Comparison of ENCODE assay signal across 8 cellular contexts in the genomic region with DNA sequence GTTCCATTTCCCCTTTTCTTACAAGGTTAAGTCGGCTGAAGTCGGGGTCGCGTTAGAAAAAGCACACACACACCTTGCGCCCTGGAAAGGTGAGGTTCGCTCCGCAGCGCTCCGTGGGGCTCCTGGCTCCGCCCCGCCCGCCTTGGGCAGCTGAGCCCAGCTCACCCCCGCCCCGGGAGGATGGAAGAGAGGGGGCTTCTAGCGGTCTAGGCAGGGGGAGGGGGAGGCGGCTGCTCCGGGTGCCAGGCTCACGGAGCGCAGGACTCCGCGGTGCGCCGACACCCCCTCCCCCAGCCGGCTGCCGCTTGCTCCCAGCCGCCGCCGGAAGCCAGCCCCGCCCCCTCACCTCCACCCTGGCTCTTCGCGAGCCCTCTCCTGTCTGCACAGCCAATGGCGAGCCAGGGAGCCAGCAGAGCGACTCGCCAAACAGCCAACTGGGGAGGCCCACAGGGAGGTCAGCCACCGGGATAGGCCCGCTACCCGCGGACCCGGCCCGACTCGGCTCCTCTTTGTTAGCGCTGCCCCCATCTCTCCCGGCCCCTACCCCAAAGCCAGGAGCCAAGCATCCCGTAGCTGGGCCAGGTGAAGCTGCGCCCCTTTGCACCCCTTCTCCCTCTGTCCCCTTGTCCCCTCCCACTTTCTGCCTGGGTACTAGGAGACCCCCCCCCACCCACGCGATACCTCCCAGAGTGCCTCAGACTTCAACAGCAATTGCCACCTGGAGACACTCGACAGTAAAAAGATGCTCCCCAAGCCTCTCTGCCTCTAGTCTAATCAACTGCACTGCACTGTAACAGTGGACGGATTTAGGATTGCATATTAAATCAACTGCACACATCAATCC. TPM values are rescaled to one million over a fixed set of nuclear protein-coding genes. Genes with fewer than 3 reads are reported as not detected.
DNase-seq lines count a peak whose midpoint lies in the region; ATAC-seq and TF ChIP-seq lines count a peak whose summit lies in the region.

No MANE protein-coding gene starts in this region.

- TF ChIP-seq EP300 in upper lobe of left lung (IDR thresholded peaks at IDR 0.05): no peak

- H3K27me3 ChIP-seq in adrenal gland (no peaks in the 10 kb centered on the region), heart right ventricle (no peaks in the 10 kb centered on the region), upper lobe of left lung (no peaks in the 10 kb centered on the region)

- TF ChIP-seq POLR2A in adrenal gland (IDR thresholded peaks at IDR 0.05): peak in 1 of 2 donors; percentile 6
- peak in 1 of 4 donors; percentile 48 for TF ChIP-seq POLR2A in upper lobe of left lung (IDR thresholded peaks at IDR 0.05)

- H3K27ac ChIP-seq in adrenal gland (peak overlapping the region; percentile 73 to 94 (median 89)), heart right ventricle (peak overlapping the region; percentile 23 to 92 (median 87)), upper lobe of left lung (peak overlapping the region; percentile 88 to 91 (median 90))

- H3K36me3 ChIP-seq in adrenal gland (replicated peaks in 1 of 2): no peaks in the 10 kb centered on the region
- no peaks in the 10 kb centered on the region for H3K36me3 ChIP-seq in heart right ventricle
- H3K36me3 ChIP-seq in upper lobe of left lung: no peaks in the 10 kb centered on the region

- 0 to 1% (median 1%) methylated on average over 14 to 47 of the region's 49 CpGs for WGBS in adrenal gland, 4 donors
- 0 to 1% methylated on average over 37 to 49 of the region's 49 CpGs for WGBS in heart right ventricle, 2 donors
- 0 to 1% methylated on average over 10 to 34 of the region's 49 CpGs for WGBS in upper lobe of left lung, 2 donors

- intact Hi-C loops in adrenal gland (cut with DNase I) (no loop called here), heart right ventricle (cut with DNase I) (loop anchor here in 3 of 10 donors (2.0 to 10.0 kb wide), 2 partner anchors 48 to 84 kb away; a partner anchor contains a TSS), posterior cingulate gyrus (cut with DNase I) (no loop called here)

- no peaks in the 10 kb centered on the region for H3K9me3 ChIP-seq in adrenal gland (replicated peaks in 1 of 3)
- no peaks in the 10 kb centered on the region for H3K9me3 ChIP-seq in heart right ventricle
- no peaks in the 10 kb centered on the region for H3K9me3 ChIP-seq in upper lobe of left lung

- ATAC-seq in HG02763 (IDR thresholded peaks at IDR 0.05; ENCODE audit: unreplicated experiment): peak; percentile 96
- peak; percentile 100 for ATAC-seq in heart right ventricle
- peak; percentile 100 for ATAC-seq in upper lobe of left lung (ENCODE audit: low FRiP score in 2 of 2)

- no peak for TF ChIP-seq CTCF in GM12875 (IDR thresholded peaks at IDR 0.05; ENCODE audit: borderline replicate concordance, insufficient read depth, low read depth, low read length)
- TF ChIP-seq CTCF in adrenal gland (IDR thresholded peaks at IDR 0.05): peak in 3 of 6 experiments; percentile 7 to 33 (median 33)
- TF ChIP-seq CTCF in heart right ventricle (IDR thresholded peaks at IDR 0.05): no peak
- peak in 3 of 6 experiments; percentile 11 to 45 (median 30) for TF ChIP-seq CTCF in upper lobe of left lung (IDR thresholded peaks at IDR 0.05)

- H3K4me3 ChIP-seq in GM12875 (ENCODE audit: low read depth, low read length): peak overlapping the region; percentile 92
- peak overlapping the region; percentile 32 to 87 (median 80) for H3K4me3 ChIP-seq in adrenal gland
- peak overlapping the region; percentile 71 to 98 (median 93) for H3K4me3 ChIP-seq in heart right ventricle
- H3K4me3 ChIP-seq in upper lobe of left lung: peak overlapping the region; percentile 66 to 89 (median 83)

- H3K4me1 ChIP-seq in adrenal gland (replicated peaks in 1 of 2) (peaks cover 17 to 31% of the 10 kb centered on the region in 2 donors), heart right ventricle (peaks cover 0 to 49% (median 34%) of the 10 kb centered on the region in 9 donors), upper lobe of left lung (peaks cover 21 to 49% (median 30%) of the 10 kb centered on the region in 4 donors)

- DNase-seq in NCI-H1417 (lab: John Stamatoyannopoulos, UW) (peak; percentile 96 to 99 (median 98)), SW 1271 (lab: John Stamatoyannopoulos, UW) (peak; percentile 89 to 96), adrenal gland (peak; percentile 98 to 99 (median 98)), heart right ventricle (peak; percentile 98), posterior cingulate gyrus (peak; percentile 97 to 100 (median 99)), upper lobe of left lung (peak; percentile 98)

RNA-seq across cellular contexts. Expression of a gene that starts 30.2 kb away (rescaled TPM):
- total RNA-seq in adrenal gland (10 to 100 TPM in 6 of 8 donors, 1 to 10 TPM in 2; 5.5 to 18.3 (median 15.6) TPM), heart right ventricle (10 to 100 TPM; 13.2 to 19.4 (median 16.0) TPM), upper lobe of left lung (10 to 100 TPM; 16.8 to 23.1 (median 20.1) TPM)
- polyA plus RNA-seq in adrenal gland (10 to 100 TPM in 2 of 3 donors, 1 to 10 TPM in 1; 4.9 to 16.4 (median 10.6) TPM), heart right ventricle (10 to 100 TPM in 1 of 2 donors, 1 to 10 TPM in 1; 8.7 to 13.2 TPM)

RNA-seq across cellular contexts. Expression of a gene that starts 42.5 kb away (rescaled TPM):
- total RNA-seq in adrenal gland: 10 to 100 TPM; 45.0 to 62.1 (median 55.1) TPM
- 10 to 100 TPM; 44.0 to 80.8 (median 60.9) TPM for polyA plus RNA-seq in adrenal gland
- total RNA-seq in heart right ventricle: 10 to 100 TPM; 34.2 to 41.6 (median 39.2) TPM
- 10 to 100 TPM; 32.3 to 48.2 TPM for polyA plus RNA-seq in heart right ventricle
- 10 to 100 TPM; 22.4 to 41.3 (median 27.7) TPM for total RNA-seq in upper lobe of left lung

Comparison
In these comparisons a context has a peak if more than half of its experiments do, and no peak if none do; other contexts are left out.
1. Peak in every context shown above with its lines: DNase-seq, ATAC-seq, H3K4me3 ChIP-seq and H3K27ac ChIP-seq.